In genomic region chr20:7981374-7981773, GRCh38 we compare ENCODE assay signal across 15 cellular contexts. TPM values are rescaled to one million over a fixed set of nuclear protein-coding genes. Genes with fewer than 3 reads are reported as not detected.
DNase-seq lines count a peak whose midpoint lies in the region; ATAC-seq, FAIRE-seq and TF ChIP-seq lines count a peak whose summit lies in the region.
"Had no signal": no experiment of that assay in that cellular context is flagged by ENCODE, and none has a peak within 500 bp of the region (broad histone marks: within the 10 kb centered on the region; RNA-seq: fewer than 3 reads in every experiment).

No MANE protein-coding gene starts in this region.

- no peaks in the 10 kb centered on the region for H3F3A ChIP-seq in OCI-LY1 (ENCODE audit: insufficient read depth, low read length)

- no peak for ATAC-seq in right cardiac atrium
- no peak for ATAC-seq in heart left ventricle
- ATAC-seq in HepG2, result peak; percentile 99
- ATAC-seq in stimulated activated naive B cell treated with anti-CD40 and anti-IgM and Interleukin-4, amounts not matched to agents 10 μg/mL and 1 μg/mL and 100 μg/mL, for 72 hours (replicated peaks), result no peak
- no peak for ATAC-seq in stimulated activated memory B cell treated with anti-CD40 and anti-IgM and Interleukin-4, amounts not matched to agents 10 μg/mL and 1 μg/mL and 100 μg/mL, for 72 hours

- no peaks in the 10 kb centered on the region for H4K20me1 ChIP-seq in OCI-LY1 (ENCODE audit: insufficient read depth, low read length)
- no peaks in the 10 kb centered on the region for H4K20me1 ChIP-seq in HepG2 (ENCODE audit: insufficient read depth, low read length)

- peak in 1 of 2 experiments; percentile 30; a peak in 1 of 4 replicates for TF ChIP-seq EP300 in HepG2 (IDR thresholded peaks at IDR 0.05; ENCODE audit: low read depth in 2 of 2, low read length in 2 of 2)
- TF ChIP-seq EP300 in HepG2 (CRISPR knock-in tag; IDR thresholded peaks at IDR 0.05; ENCODE audit: borderline replicate concordance), result no peak

- H3K9ac ChIP-seq in OCI-LY1 (ENCODE audit: low read length) (no peak overlapping the region), HepG2 (ENCODE audit: insufficient read depth, low read depth, low read length) (no peak overlapping the region)

- DNase-seq in right cardiac atrium (no peak), heart left ventricle (no peak), HepG2 (ENCODE audit: low spot score) (peak; percentile 77), H54 (ENCODE audit: insufficient read length, low spot score) (no peak), H7 (no peak)
- DNase-seq in stimulated activated naive B cell treated with anti-CD40 and anti-IgM and Interleukin-4, amounts not matched to agents 10 μg/mL and 1 μg/mL and 100 μg/mL, for 72 hours, result no peak
- DNase-seq: CD4-positive, alpha-beta T cell; DMS79; H9; NCI-H774 had no signal

- no peaks in the 10 kb centered on the region for H3K9me3 ChIP-seq in right cardiac atrium (ENCODE audit: control insufficient read depth, low read length)
- no peaks in the 10 kb centered on the region for H3K9me3 ChIP-seq in heart left ventricle
- no peaks in the 10 kb centered on the region for H3K9me3 ChIP-seq in OCI-LY1 (ENCODE audit: low read length)
- no peaks in the 10 kb centered on the region for H3K9me3 ChIP-seq in HepG2 (ENCODE audit: low read length)
- H3K9me3 ChIP-seq: BE2C had no signal

- H3K36me3 Mint-ChIP-seq in stimulated activated naive B cell treated with anti-CD40 and anti-IgM and Interleukin-4, amounts not matched to agents 10 μg/mL and 1 μg/mL and 100 μg/mL, for 72 hours, result peaks cover 9 to 22% of the 10 kb centered on the region in 2 donors
- peaks cover 36% of the 10 kb centered on the region for H3K36me3 Mint-ChIP-seq in stimulated activated memory B cell treated with anti-CD40 and anti-IgM and Interleukin-4, amounts not matched to agents 10 μg/mL and 1 μg/mL and 100 μg/mL, for 72 hours

- intact Hi-C loops in right cardiac atrium (cut with DNase I) (no loop called here), heart left ventricle (cut with DNase I) (no loop called here), HepG2 (cut with micrococcal nuclease; ENCODE audit: unreplicated experiment) (loop anchor here (1.0 to 2.0 kb wide), 3 partner anchors 45 to 741 kb away; no protein-coding TSS in a partner anchor)

- POLR2A ChIA-PET in HepG2 (lab: Yijun Ruan, JAX), result no interaction called here

- H3K4me1 Mint-ChIP-seq in stimulated activated naive B cell treated with anti-CD40 and anti-IgM and Interleukin-4, amounts not matched to agents 10 μg/mL and 1 μg/mL and 100 μg/mL, for 72 hours, result no peaks in the 10 kb centered on the region
- no peaks in the 10 kb centered on the region for H3K4me1 Mint-ChIP-seq in stimulated activated memory B cell treated with anti-CD40 and anti-IgM and Interleukin-4, amounts not matched to agents 10 μg/mL and 1 μg/mL and 100 μg/mL, for 72 hours

- H3K4me1 ChIP-seq in right cardiac atrium (ENCODE audit: control insufficient read depth, insufficient read depth, low read length) (no peaks in the 10 kb centered on the region), heart left ventricle (peaks cover 0 to 8% (median 0%) of the 10 kb centered on the region in 12 donors), OCI-LY1 (ENCODE audit: insufficient read depth, low read length, severe bottlenecking) (no peaks in the 10 kb centered on the region), HepG2 (ENCODE audit: insufficient read depth, low read length) (peaks cover 22% of the 10 kb centered on the region)
- H3K4me1 ChIP-seq: BE2C had no signal

- peak; percentile 90 for FAIRE-seq in HepG2 (lab: Jason Lieb, UNC)
- FAIRE-seq in H54 (lab: Jason Lieb, UNC), result no peak

- no peak overlapping the region for H3K4me3 Mint-ChIP-seq in stimulated activated naive B cell treated with anti-CD40 and anti-IgM and Interleukin-4, amounts not matched to agents 10 μg/mL and 1 μg/mL and 100 μg/mL, for 72 hours
- no peak overlapping the region for H3K4me3 Mint-ChIP-seq in stimulated activated memory B cell treated with anti-CD40 and anti-IgM and Interleukin-4, amounts not matched to agents 10 μg/mL and 1 μg/mL and 100 μg/mL, for 72 hours
- H3K4me3 Mint-ChIP-seq: CD4-positive, alpha-beta T cell; H9 had no signal

- no peaks in the 10 kb centered on the region for H3K9me3 Mint-ChIP-seq in stimulated activated naive B cell treated with anti-CD40 and anti-IgM and Interleukin-4, amounts not matched to agents 10 μg/mL and 1 μg/mL and 100 μg/mL, for 72 hours
- H3K9me3 Mint-ChIP-seq in stimulated activated memory B cell treated with anti-CD40 and anti-IgM and Interleukin-4, amounts not matched to agents 10 μg/mL and 1 μg/mL and 100 μg/mL, for 72 hours, result no peaks in the 10 kb centered on the region
- H3K9me3 Mint-ChIP-seq: CD4-positive, alpha-beta T cell; H9 had no signal

- no peak for TF ChIP-seq CTCF in heart left ventricle (IDR thresholded peaks at IDR 0.05)
- TF ChIP-seq CTCF in OCI-LY1 (IDR thresholded peaks at IDR 0.05; ENCODE audit: low read length), result no peak
- no peak for TF ChIP-seq CTCF in HepG2 (CRISPR knock-in tag; IDR thresholded peaks at IDR 0.05)

- no peaks in the 10 kb centered on the region for H3K9me2 ChIP-seq in OCI-LY1 (ENCODE audit: low read depth, low read length)

- H3K27ac ChIP-seq in right cardiac atrium (ENCODE audit: low read length), result peak overlapping the region; percentile 7
- no peak overlapping the region for H3K27ac ChIP-seq in heart left ventricle
- peak overlapping the region; percentile 11 for H3K27ac ChIP-seq in OCI-LY1 (ENCODE audit: low read depth, low read length, poor library complexity, severe bottlenecking)
- H3K27ac ChIP-seq in HepG2 (ENCODE audit: extremely low read length, insufficient read depth, low read length), result peak overlapping the region; percentile 16
- H3K27ac ChIP-seq: SK-N-MC had no signal

- H3K27ac Mint-ChIP-seq in stimulated activated naive B cell treated with anti-CD40 and anti-IgM and Interleukin-4, amounts not matched to agents 10 μg/mL and 1 μg/mL and 100 μg/mL, for 72 hours, result peak overlapping the region; percentile 2
- H3K27ac Mint-ChIP-seq in stimulated activated memory B cell treated with anti-CD40 and anti-IgM and Interleukin-4, amounts not matched to agents 10 μg/mL and 1 μg/mL and 100 μg/mL, for 72 hours, result no peak overlapping the region
- H3K27ac Mint-ChIP-seq: CD4-positive, alpha-beta T cell; H9 had no signal

- no peak overlapping the region for H2AFZ ChIP-seq in OCI-LY1 (ENCODE audit: low read length)
- H2AFZ ChIP-seq in HepG2 (ENCODE audit: low read length), result no peak overlapping the region

- TF ChIP-seq POLR2A in heart left ventricle (IDR thresholded peaks at IDR 0.05) (no peak), HepG2 (IDR thresholded peaks at IDR 0.05; ENCODE audit: insufficient read depth in 1 of 2, low read depth in 2 of 2, low read length in 2 of 2) (no peak), H54 (IDR thresholded peaks at IDR 0.05; ENCODE audit: low read depth, low read length) (no peak)

- H3K79me2 ChIP-seq in OCI-LY1 (ENCODE audit: insufficient read depth, low read length) (no peaks in the 10 kb centered on the region), HepG2 (ENCODE audit: insufficient read depth, low read length) (no peaks in the 10 kb centered on the region)

- no peaks in the 10 kb centered on the region for H3K27me3 ChIP-seq in right cardiac atrium (ENCODE audit: control insufficient read depth, insufficient read depth)
- no peaks in the 10 kb centered on the region for H3K27me3 ChIP-seq in heart left ventricle
- H3K27me3 ChIP-seq in OCI-LY1 (ENCODE audit: insufficient read depth, low read length), result no peaks in the 10 kb centered on the region
- H3K27me3 ChIP-seq in HepG2 (ENCODE audit: control insufficient read depth in 1 of 2, insufficient read depth in 2 of 2, low read length in 2 of 2), result no peaks in the 10 kb centered on the region
- H3K27me3 ChIP-seq in H7 (ENCODE audit: control insufficient read depth, insufficient read depth, low read length), result no peaks in the 10 kb centered on the region
- H3K27me3 ChIP-seq: BE2C had no signal

- in situ Hi-C loops in HepG2 (cut with HindIII; ENCODE audit: extremely low pct_ligation_motif_present, low pct_unique_long_range_greater_than_20kb), result no loop called here

- H3K4me2 ChIP-seq in OCI-LY1 (ENCODE audit: low read length) (no peak overlapping the region), HepG2 (ENCODE audit: low read depth, low read length) (peak overlapping the region; percentile 36)

- BruUV-seq in HepG2 (replicated peaks; lab: Mats Ljungman, UMichigan), result no TSS peak

- H3K4me3 ChIP-seq in right cardiac atrium (ENCODE audit: low read length) (no peak overlapping the region), heart left ventricle (no peak overlapping the region), OCI-LY1 (ENCODE audit: low read depth, low read length, poor library complexity, severe bottlenecking) (no peak overlapping the region), HepG2 (replicated peaks in 1 of 3; ENCODE audit: insufficient read depth in 1 of 3, low read depth in 2 of 3, low read length in 3 of 3) (0 out of 6 replicates have a peak overlapping the region, but pooled peaks of 1 of the 3 experiments have one; percentile 0), H7 (ENCODE audit: insufficient read depth, low read depth, low read length) (no peak overlapping the region)
- H3K4me3 ChIP-seq: SK-N-MC had no signal

- no peaks in the 10 kb centered on the region for H3K27me3 Mint-ChIP-seq in stimulated activated naive B cell treated with anti-CD40 and anti-IgM and Interleukin-4, amounts not matched to agents 10 μg/mL and 1 μg/mL and 100 μg/mL, for 72 hours
- H3K27me3 Mint-ChIP-seq in stimulated activated memory B cell treated with anti-CD40 and anti-IgM and Interleukin-4, amounts not matched to agents 10 μg/mL and 1 μg/mL and 100 μg/mL, for 72 hours, result no peaks in the 10 kb centered on the region
- H3K27me3 Mint-ChIP-seq: CD4-positive, alpha-beta T cell had no signal

- H3K36me3 ChIP-seq in heart left ventricle, result peaks cover 0 to 92% (median 37%) of the 10 kb centered on the region in 9 donors
- H3K36me3 ChIP-seq in OCI-LY1 (ENCODE audit: insufficient read depth, low read length), result peaks cover 75% of the 10 kb centered on the region
- H3K36me3 ChIP-seq in HepG2 (replicated peaks in 1 of 2; ENCODE audit: control insufficient read depth in 1 of 2, insufficient read depth in 2 of 2, low read length in 2 of 2), result no peaks in the 10 kb centered on the region; a peak in 1 of 5 replicates
- no peaks in the 10 kb centered on the region for H3K36me3 ChIP-seq in H7 (replicated peaks; ENCODE audit: control insufficient read depth, insufficient read depth, low read length)

- CTCF ChIA-PET in HepG2 (lab: Yijun Ruan, JAX; ENCODE audit: low intra/inter-chr PET ratio, low total read pairs), result interaction anchor here (1.5 to 3.1 kb wide), 2 partner anchors 38 to 740 kb away, joined by 5 to 35 read pairs; partner anchors contain the start of gene TMX4

- no peak for TF ChIP-seq RAD21 in HepG2 (CRISPR knock-in tag; IDR thresholded peaks at IDR 0.05)

RNA-seq across cellular contexts. Expression of gene TMX4, which starts 38.2 kb away (rescaled TPM):
- total RNA-seq in right cardiac atrium, result 100 to 1,000 TPM; 194 to 220 (median 209) TPM
- polyA plus RNA-seq in right cardiac atrium, result 77.1 TPM
- 100 to 1,000 TPM in 6 of 9 donors, 10 to 100 TPM in 3; 70.6 to 279 (median 115) TPM for total RNA-seq in heart left ventricle
- polyA plus RNA-seq in heart left ventricle, result 100 to 1,000 TPM in 1 of 2 donors, 10 to 100 TPM in 1; 35.1 to 103 TPM
- 15.4 and 21.4 TPM in 2 replicates for total RNA-seq in HepG2 (2016; rRNA removed; fragmentation: Illumina TruSeq; extraction: Trizol)
- 3.6 and 5.2 TPM in 2 replicates for total RNA-seq in HepG2 (2016; cell fraction: cytosol; rRNA removed; fragmentation: Illumina TruSeq; extraction: Trizol; ENCODE audit: low read depth)
- 15.2 and 20.2 TPM in 2 replicates for total RNA-seq in HepG2 (2016; cell fraction: insoluble cytoplasmic fraction; rRNA removed; fragmentation: Illumina TruSeq; extraction: Trizol)
- 12.5 and 12.7 TPM in 2 replicates for total RNA-seq in HepG2 (2016; cell fraction: membrane; rRNA removed; fragmentation: Illumina TruSeq; extraction: Trizol)
- total RNA-seq in HepG2 (2016; cell fraction: nucleus; rRNA removed; fragmentation: Illumina TruSeq; extraction: Trizol), result 19.9 and 23.3 TPM in 2 replicates
- polyA plus RNA-seq in HepG2 (2011; rRNA removed), result 6.4 and 7.6 TPM in 2 replicates
- 4.7 and 7.3 TPM in 2 replicates for polyA plus RNA-seq in HepG2 (2011; cell fraction: cytosol; rRNA removed)
- 1.7 and 1.9 TPM in 2 replicates for polyA plus RNA-seq in HepG2 (2011; cell fraction: nucleus; rRNA removed)
- polyA plus RNA-seq in HepG2 (2012), result 8.8 and 9.0 TPM in 2 replicates
- 5.9 and 6.2 TPM in 2 replicates for polyA plus RNA-seq in HepG2 (2016; cell fraction: cytosol; fragmentation: Illumina TruSeq; extraction: Trizol; ENCODE audit: low read depth)
- polyA plus RNA-seq in HepG2 (2016; cell fraction: insoluble cytoplasmic fraction; fragmentation: Illumina TruSeq; extraction: Trizol; ENCODE audit: low read depth), result 12.9 and 13.1 TPM in 2 replicates
- 10.4 and 10.9 TPM in 2 replicates for polyA plus RNA-seq in HepG2 (2016; cell fraction: membrane; fragmentation: Illumina TruSeq; extraction: Trizol; ENCODE audit: low read depth)
- polyA plus RNA-seq in HepG2 (2016; cell fraction: nucleus; fragmentation: Illumina TruSeq; extraction: Trizol; ENCODE audit: insufficient read depth, low read depth), result 17.5 and 19.7 TPM in 2 replicates
- 5.8 and 15.3 TPM in 2 replicates for polyA minus RNA-seq in HepG2 (2011; rRNA and poly(A)+ RNA removed; ENCODE audit: low replicate concordance)
- polyA minus RNA-seq in HepG2 (2011; cell fraction: cytosol; rRNA and poly(A)+ RNA removed), result 11.1 and 13.3 TPM in 2 replicates
- polyA minus RNA-seq in HepG2 (2011; cell fraction: nucleus; rRNA and poly(A)+ RNA removed), result 6.8 and 9.9 TPM in 2 replicates
- 7.1 and 8.2 TPM in 2 replicates for total RNA-seq in H7 (2014; rRNA removed; shearing (Covaris generic))

RNA-seq across cellular contexts. Expression of gene HAO1, which starts 41.1 kb away (rescaled TPM):
- total RNA-seq in right cardiac atrium, result not detected
- polyA plus RNA-seq in right cardiac atrium, result not detected
- total RNA-seq in heart left ventricle, result under 1 TPM in 1 of 9 donors, not detected in 8; 0.17 TPM
- not detected for polyA plus RNA-seq in heart left ventricle
- not detected in 2 replicates for total RNA-seq in HepG2 (2016; rRNA removed; fragmentation: Illumina TruSeq; extraction: Trizol)
- total RNA-seq in HepG2 (2016; cell fraction: cytosol; rRNA removed; fragmentation: Illumina TruSeq; extraction: Trizol; ENCODE audit: low read depth), result not detected in 2 replicates
- not detected in 2 replicates for total RNA-seq in HepG2 (2016; cell fraction: insoluble cytoplasmic fraction; rRNA removed; fragmentation: Illumina TruSeq; extraction: Trizol)
- not detected in 2 replicates for total RNA-seq in HepG2 (2016; cell fraction: membrane; rRNA removed; fragmentation: Illumina TruSeq; extraction: Trizol)
- not detected in 2 replicates for total RNA-seq in HepG2 (2016; cell fraction: nucleus; rRNA removed; fragmentation: Illumina TruSeq; extraction: Trizol)
- 0.03 TPM in 1 of 2 replicates, not detected in the other for polyA plus RNA-seq in HepG2 (2011; rRNA removed)
- not detected in 2 replicates for polyA plus RNA-seq in HepG2 (2011; cell fraction: cytosol; rRNA removed)
- not detected in 2 replicates for polyA plus RNA-seq in HepG2 (2011; cell fraction: nucleus; rRNA removed)
- not detected in 2 replicates for polyA plus RNA-seq in HepG2 (2012)
- polyA plus RNA-seq in HepG2 (2016; cell fraction: cytosol; fragmentation: Illumina TruSeq; extraction: Trizol; ENCODE audit: low read depth), result not detected in 2 replicates
- polyA plus RNA-seq in HepG2 (2016; cell fraction: insoluble cytoplasmic fraction; fragmentation: Illumina TruSeq; extraction: Trizol; ENCODE audit: low read depth), result not detected in 2 replicates
- not detected in 2 replicates for polyA plus RNA-seq in HepG2 (2016; cell fraction: membrane; fragmentation: Illumina TruSeq; extraction: Trizol; ENCODE audit: low read depth)
- polyA plus RNA-seq in HepG2 (2016; cell fraction: nucleus; fragmentation: Illumina TruSeq; extraction: Trizol; ENCODE audit: insufficient read depth, low read depth), result not detected in 2 replicates
- not detected in 2 replicates for polyA minus RNA-seq in HepG2 (2011; rRNA and poly(A)+ RNA removed; ENCODE audit: low replicate concordance)
- not detected in 2 replicates for polyA minus RNA-seq in HepG2 (2011; cell fraction: cytosol; rRNA and poly(A)+ RNA removed)
- not detected in 2 replicates for polyA minus RNA-seq in HepG2 (2011; cell fraction: nucleus; rRNA and poly(A)+ RNA removed)
- total RNA-seq in H7 (2014; rRNA removed; shearing (Covaris generic)), result not detected in 2 replicates
- total RNA-seq: A172; CD4-positive, alpha-beta T cell; H9 had no signal

Comparison
In these comparisons a context has a peak if more than half of its experiments do, and no peak if none do; other contexts are left out.
1. H3K27ac ChIP-seq: peak in right cardiac atrium (single experiment), OCI-LY1 (single experiment) and HepG2 (single experiment); none in heart left ventricle (0 of 12).